In genomic region chr3:122793568-122794416, GRCh38 we compare ENCODE assay signal across 8 cellular contexts. TPM values are rescaled to one million over a fixed set of nuclear protein-coding genes. Genes with fewer than 3 reads are reported as not detected.
DNase-seq lines count a peak whose midpoint lies in the region; ATAC-seq, FAIRE-seq and TF ChIP-seq lines count a peak whose summit lies in the region.

HSPBAP1 (minus strand) TSS chr3:122793831; CDS start chr3:122793680, 151 bp downstream.

- H2BK20ac ChIP-seq in H1 (ENCODE audit: low read length), result no peak within 1 kb of the TSS

- no peak within 1 kb of the TSS for H2BK15ac ChIP-seq in H1 (ENCODE audit: low read length)

- CTCF ChIA-PET in H1 (lab: Charles Lee; ENCODE audit: partially characterized antibody), result interaction anchor here (1.3 kb wide), 1 partner anchor 39 kb away, joined by 4 read pairs; no protein-coding TSS in a partner anchor

- no peaks in the 10 kb centered on the region for H3K36me3 ChIP-seq in H1 (ENCODE audit: control insufficient read depth in 2 of 4, insufficient read depth in 4 of 4, low read length in 3 of 4)

- TF ChIP-seq CTCF in H1 (IDR thresholded peaks at IDR 0.05; ENCODE audit: control extremely low read depth in 1 of 3, insufficient read depth in 1 of 3, low read depth in 1 of 3, low read length in 3 of 3) (no peak), mesothelial cell of epicardium (IDR thresholded peaks at IDR 0.05; ENCODE audit: unreplicated experiment) (no peak)

- peaks cover 0 to 7% of the 10 kb centered on the region in 2 experiments; a peak in 1 of 4 replicates for H3K79me2 ChIP-seq in H1 (ENCODE audit: control insufficient read depth in 1 of 2, insufficient read depth in 2 of 2, low read length in 2 of 2)

- peak within 1 kb of the TSS; percentile 90; the same call in 1 of the 2 replicates for H4K8ac ChIP-seq in H1 (ENCODE audit: extremely low read depth, insufficient read depth, low read length)

- H2BK5ac ChIP-seq in H1 (ENCODE audit: low read depth, low read length), result peak within 1 kb of the TSS; percentile 92

- POLR2A ChIA-PET in H1 (lab: Charles Lee; ENCODE audit: partially characterized antibody), result interaction anchor here (0.6 to 1.6 kb wide), 14 partner anchors 10 to 514 kb away, joined by 3 to 11 read pairs (median 4); partner anchors contain the start of gene MIX23

- H3K4me3 ChIP-seq in H1 (ENCODE audit: extremely low read depth in 1 of 4, insufficient read depth in 2 of 4, low read depth in 3 of 4, low read length in 4 of 4), result peak within 1 kb of the TSS; percentile 64 to 80 (median 76)

- DNase-seq in ACHN (peak; percentile 87), H1 (ENCODE audit: low read depth in 1 of 2, low spot score in 2 of 2) (peak; percentile 94), mesothelial cell of epicardium (ENCODE audit: low spot score in 2 of 2, unreplicated experiment in 2 of 2) (peak; percentile 75 to 82), MV-4-11 (lab: John Stamatoyannopoulos, UW) (no peak)
- DNase-seq in activated CD4-positive, alpha-beta T cell treated with anti-CD3 and anti-CD28 coated beads, Interleukin-2, amount 50 U/mL, for 4 hours, result peak; percentile 82 to 87
- DNase-seq in stimulated activated CD8-positive, alpha-beta memory T cell treated with anti-CD3 and anti-CD28 coated beads, Interleukin-2, amount 100 ng/mL, for 1 hour (ENCODE audit: low read depth in 2 of 2), result peak; percentile 81 to 86

- 1% methylated on average over 46 of the region's 46 CpGs; no CpG with 5 or more reads in 1 of the 2 experiments for WGBS in H1 (ENCODE audit: extremely low coverage in 1 of 2, insufficient coverage in 1 of 2, insufficient read length in 1 of 2, insufficient replicate concordance in 2 of 2, low coverage in 1 of 2, low lambda C conversion rate in 2 of 2, missing lambda C conversion rate in 1 of 2), 2 experiments

- peaks cover 0 to 7% (median 3%) of the 10 kb centered on the region in 4 experiments; a peak in 3 of 7 replicates for H3K27me3 ChIP-seq in H1 (replicated peaks in 1 of 4; ENCODE audit: control insufficient read depth in 3 of 4, extremely low read depth in 1 of 4, insufficient read depth in 3 of 4, low read length in 3 of 4)

- H3K4me1 Mint-ChIP-seq in mesothelial cell of epicardium, result peaks cover 28% of the 10 kb centered on the region

- H3K4me3 Mint-ChIP-seq in mesothelial cell of epicardium, result no peak within 1 kb of the TSS

- peak within 1 kb of the TSS; percentile 73 for H2AFZ ChIP-seq in H1 (ENCODE audit: low read length)

- TF ChIP-seq POLR2A in H1 (IDR thresholded peaks at IDR 0.05; ENCODE audit: control extremely low read depth in 1 of 2, low read depth in 2 of 2, low read length in 2 of 2), result peak; percentile 53 to 89

- in situ Hi-C loops in ACHN (cut with HindIII; ENCODE audit: low pct_ligation_motif_present, low pct_unique_long_range_greater_than_20kb, low sequenced_read_pairs), result no loop called here

- H3K27ac ChIP-seq in H1 (ENCODE audit: low read depth, low read length), result peak within 1 kb of the TSS; percentile 70

- peak within 1 kb of the TSS; percentile 31 for H4K5ac ChIP-seq in H1 (ENCODE audit: insufficient read length, low read depth, low read length)

- H3K4me2 ChIP-seq in H1 (ENCODE audit: insufficient read depth in 1 of 2, low read depth in 2 of 2, low read length in 2 of 2), result peak within 1 kb of the TSS; percentile 86 to 91

- H3K18ac ChIP-seq in H1 (ENCODE audit: extremely low read depth, low read length), result peak within 1 kb of the TSS; percentile 75

- no peak within 1 kb of the TSS for H3K14ac ChIP-seq in H1 (ENCODE audit: insufficient read length)

- H3K4me1 ChIP-seq in H1 (replicated peaks in 1 of 4; ENCODE audit: control insufficient read depth in 3 of 4, insufficient read depth in 4 of 4, low read length in 3 of 4), result peaks cover 0 to 7% (median 2%) of the 10 kb centered on the region in 4 experiments; a peak in 2 of 7 replicates

- no peaks in the 10 kb centered on the region for H3K9me3 Mint-ChIP-seq in mesothelial cell of epicardium

- TF ChIP-seq RAD21 in H1 (IDR thresholded peaks at IDR 0.05 in 1 of 2, conservative IDR thresholded peaks at IDR 0.05 in 1 of 2; ENCODE audit: low read depth in 2 of 2, low read length in 2 of 2), result no peak

- H3K23me2 ChIP-seq in H1 (ENCODE audit: low read depth, low read length), result peaks cover 11% of the 10 kb centered on the region; the same call in 1 of the 2 replicates

- no peak for TF ChIP-seq EP300 in H1 (IDR thresholded peaks at IDR 0.05; ENCODE audit: borderline replicate concordance in 1 of 2, low read depth in 2 of 2, low read length in 2 of 2)

- H3K9ac ChIP-seq in H1 (replicated peaks in 1 of 4; ENCODE audit: extremely low read depth in 1 of 4, low read depth in 3 of 4, low read length in 3 of 4), result peak within 1 kb of the TSS; percentile 41 to 89 (median 72)

- no peaks in the 10 kb centered on the region for H4K20me1 ChIP-seq in H1 (replicated peaks in 1 of 2; ENCODE audit: control insufficient read depth in 1 of 2, insufficient read depth in 2 of 2, low read length in 2 of 2)

- H4K91ac ChIP-seq in H1 (replicated peaks; ENCODE audit: insufficient read length, low read length), result peak within 1 kb of the TSS; percentile 59

- H3K23ac ChIP-seq in H1 (ENCODE audit: insufficient read length), result no peak within 1 kb of the TSS

- H3K36me3 Mint-ChIP-seq in mesothelial cell of epicardium, result no peaks in the 10 kb centered on the region

- peak within 1 kb of the TSS; percentile 17 for H3K56ac ChIP-seq in H1 (replicated peaks; ENCODE audit: insufficient read length, low read depth, low read length)

- no peaks in the 10 kb centered on the region; the same call in 1 of the 2 replicates for H3K79me1 ChIP-seq in H1 (ENCODE audit: low read depth, low read length)

- H3K9me3 ChIP-seq in H1 (ENCODE audit: insufficient read depth in 2 of 2, low read depth in 1 of 2, low read length in 1 of 2), result no peaks in the 10 kb centered on the region

- H2BK12ac ChIP-seq in H1 (ENCODE audit: low read depth, low read length), result peak within 1 kb of the TSS; percentile 93

- peak; percentile 74 for FAIRE-seq in H1 (lab: Jason Lieb, UNC)

- ATAC-seq in GM19328 (IDR thresholded peaks at IDR 0.05; ENCODE audit: unreplicated experiment) (peak; percentile 59), HG03521 (IDR thresholded peaks at IDR 0.05; ENCODE audit: unreplicated experiment) (peak; percentile 50)

- H3K27me3 Mint-ChIP-seq in mesothelial cell of epicardium (ENCODE audit: low read depth), result no peaks in the 10 kb centered on the region

- H2BK120ac ChIP-seq in H1 (replicated peaks; ENCODE audit: low read depth, low read length), result peak within 1 kb of the TSS; percentile 30

- H2AK5ac ChIP-seq in H1 (ENCODE audit: low read depth, low read length), result no peak within 1 kb of the TSS

- H3K27ac Mint-ChIP-seq in mesothelial cell of epicardium, result peak within 1 kb of the TSS; percentile 99

- H3K4ac ChIP-seq in H1 (replicated peaks; ENCODE audit: insufficient read length, low read depth, low read length), result peak within 1 kb of the TSS; percentile 58

TF ChIP-seq in H1, 55 proteins besides CTCF, POLR2A, EP300 and RAD21 (continues in another document):
- TF ChIP-seq SIX5 (IDR thresholded peaks at IDR 0.05; ENCODE audit: low read depth, low read length) (peak; percentile 10; the same call in 1 of the 2 replicates), TAF7 (optimal IDR thresholded peaks at IDR 0.05; ENCODE audit: borderline replicate concordance, low read depth, low read length) (peak; percentile 66), TEAD4 (IDR thresholded peaks at IDR 0.05; ENCODE audit: low read depth, low read length) (peak; percentile 91), SIN3A (conservative IDR thresholded peaks at IDR 0.05 in 1 of 2, IDR thresholded peaks at IDR 0.05 in 1 of 2; ENCODE audit: low read depth in 1 of 2, low read length in 2 of 2) (peak in 1 of 2 experiments; percentile 90; a peak in 2 of 4 replicates), POLR2AphosphoS5 (IDR thresholded peaks at IDR 0.05; ENCODE audit: low read depth, low read length) (peak; percentile 77), CBX5 (IDR thresholded peaks at IDR 0.05; ENCODE audit: low read depth, low read length) (no peak), CREB1 (IDR thresholded peaks at IDR 0.05) (peak; percentile 29; the same call in 1 of the 2 replicates), SP1 (IDR thresholded peaks at IDR 0.05; ENCODE audit: low read depth, low read length) (0 out of 2 replicates have a peak, but pooled peaks have one; percentile 37), BRCA1 (IDR thresholded peaks at IDR 0.05; ENCODE audit: low read depth, low read length) (no peak), CBX8 (IDR thresholded peaks at IDR 0.05; ENCODE audit: borderline replicate concordance, low read depth, low read length) (no peak), HDAC2 (IDR thresholded peaks at IDR 0.05; ENCODE audit: borderline replicate concordance in 1 of 2, low read depth in 2 of 2, low read length in 2 of 2) (peak; percentile 47 to 70; a peak in 1 of 4 replicates), RXRA (IDR thresholded peaks at IDR 0.05; ENCODE audit: insufficient read depth, low read depth, low read length) (0 out of 2 replicates have a peak, but pooled peaks have one; percentile 6), PHF8 (conservative IDR thresholded peaks at IDR 0.05; ENCODE audit: low read depth, low read length) (peak; percentile 72), ASH2L (IDR thresholded peaks at IDR 0.05; ENCODE audit: low read length) (peak; percentile 41), SP4 (IDR thresholded peaks at IDR 0.05; ENCODE audit: low read length) (peak; percentile 91), YY1 (IDR thresholded peaks at IDR 0.05; ENCODE audit: low read depth, low read length) (no peak), SP2 (IDR thresholded peaks at IDR 0.05; ENCODE audit: low read length) (no peak), KDM4A (IDR thresholded peaks at IDR 0.05; ENCODE audit: low read depth, low read length, severe bottlenecking) (peak; percentile 74), BCL11A (IDR thresholded peaks at IDR 0.05; ENCODE audit: low read depth in 2 of 2, low read length in 2 of 2) (no peak), RFX5 (IDR thresholded peaks at IDR 0.05; ENCODE audit: borderline replicate concordance, low read depth, low read length) (no peak), KDM1A (IDR thresholded peaks at IDR 0.05; ENCODE audit: borderline replicate concordance, low read length) (no peak), FOSL1 (IDR thresholded peaks at IDR 0.05; ENCODE audit: insufficient read depth, low read depth, low read length) (no peak)

RNA-seq across cellular contexts. Expression of gene HSPBAP1, which starts in this region (rescaled TPM):
- total RNA-seq in H1 (2021; fragmentation: NEBNext Ultra II Directional; extraction: Animal tissue kit (Norgen Biotek cat#: 25700)), result 8.3 and 8.7 TPM in 2 replicates
- polyA plus RNA-seq in H1 (2011; rRNA removed), result 3.8 and 7.5 TPM in 2 replicates
- 7.8 TPM for polyA plus RNA-seq in H1 (2011; cell fraction: cytosol; rRNA removed)
- polyA plus RNA-seq in H1 (2011; cell fraction: nucleus; rRNA removed), result 5.4 TPM
- 7.9 to 11.5 TPM (median 8.5 TPM) in 4 replicates for polyA plus RNA-seq in H1 (2012, experiment 1 of 2)
- 1.1 TPM for polyA plus RNA-seq in H1 (2012, experiment 2 of 2)
- 7.1 TPM for polyA plus RNA-seq in H1 (2013, experiment 1 of 2)
- polyA plus RNA-seq in H1 (2013, experiment 2 of 2), result 6.2 TPM
- polyA minus RNA-seq in H1 (2011; rRNA and poly(A)+ RNA removed), result 9.9 and 10.5 TPM in 2 replicates
- polyA minus RNA-seq in H1 (2011; cell fraction: cytosol; rRNA and poly(A)+ RNA removed), result 4.4 TPM
- 14.0 TPM for polyA minus RNA-seq in H1 (2011; cell fraction: nucleus; rRNA and poly(A)+ RNA removed)
- total RNA-seq in mesothelial cell of epicardium, result 10.4 to 11.3 TPM (median 11.1 TPM) in 3 replicates
